Comparison of ENCODE assay signal across 1 cellular context in genomic region chr3:185929192-185930151, GRCh38.
A peak's percentile ranks its signal among the peaks of the same experiment; 100 is the strongest.
TF ChIP-seq lines count a peak whose summit lies in the region.

No MANE protein-coding gene starts in this region.

TF ChIP-seq in K562, 482 proteins besides CTCF, POLR2A, EP300 and RAD21 (continued from another document):
- TF ChIP-seq VEZF1 (CRISPR knock-in tag; IDR thresholded peaks at IDR 0.05) (no peak), TBL1XR1 (IDR thresholded peaks at IDR 0.05; ENCODE audit: low read length in 2 of 2) (peak in 1 of 2 experiments; percentile 46; a peak in 1 of 4 replicates), HSF4 (CRISPR knock-in tag; IDR thresholded peaks at IDR 0.05; ENCODE audit: borderline replicate concordance) (no peak), JUN (IDR thresholded peaks at IDR 0.05; ENCODE audit: borderline replicate concordance, low read depth, low read length) (no peak), JUN (CRISPR knock-in tag; IDR thresholded peaks at IDR 0.05; ENCODE audit: borderline replicate concordance) (0 out of 2 replicates have a peak, but pooled peaks have one; percentile 30), RBFOX2 (IDR thresholded peaks at IDR 0.05; ENCODE audit: low read depth, low read length) (peak; percentile 54; the same call in 1 of the 2 replicates), ARID1B (IDR thresholded peaks at IDR 0.05) (peak; percentile 43; the same call in 1 of the 2 replicates), NFE2L1 (tag; IDR thresholded peaks at IDR 0.05; ENCODE audit: borderline replicate concordance, low read depth) (no peak), CBFA2T3 (IDR thresholded peaks at IDR 0.05) (peak; percentile 64), ID3 (CRISPR knock-in tag; IDR thresholded peaks at IDR 0.05) (no peak), ID3 (tag; IDR thresholded peaks at IDR 0.05) (peak; percentile 87; the same call in 1 of the 2 replicates), ZNF384 (IDR thresholded peaks at IDR 0.05; ENCODE audit: low read depth, low read length) (peak; percentile 44; the same call in 1 of the 2 replicates), HNRNPUL1 (IDR thresholded peaks at IDR 0.05; ENCODE audit: low read length) (no peak), ZNF224 (CRISPR knock-in tag; IDR thresholded peaks at IDR 0.05) (no peak), NCOR1 (IDR thresholded peaks at IDR 0.05) (peak; percentile 65), RBM22 (IDR thresholded peaks at IDR 0.05; ENCODE audit: low read depth, low read length, poor library complexity, severe bottlenecking) (peak; percentile 73), POLR2AphosphoS5 (IDR thresholded peaks at IDR 0.05; ENCODE audit: control insufficient read depth, insufficient read depth, low read depth, low read length) (peak; percentile 59)
